In the genomic region with DNA sequence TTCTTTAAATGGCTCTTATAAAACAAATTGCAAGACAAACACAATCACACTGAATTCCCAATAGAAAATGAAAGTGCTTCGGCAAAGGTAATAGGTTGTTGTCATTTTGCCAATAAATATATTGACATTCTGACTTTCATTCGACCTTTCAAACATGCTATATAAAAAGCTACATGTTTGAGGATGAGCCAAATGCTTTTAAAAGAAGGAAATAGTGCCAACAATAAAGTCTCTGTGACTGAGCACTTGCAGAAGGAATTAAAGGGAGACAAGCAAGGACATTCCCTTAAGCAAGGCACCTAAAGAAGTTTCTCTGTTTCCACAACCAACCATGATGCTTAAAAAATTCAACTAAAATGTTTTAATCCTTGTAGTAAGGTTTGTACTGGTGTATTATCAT, we compare ENCODE assay signal across 1 cellular context.
TF ChIP-seq lines count a peak whose summit lies in the region.

No MANE protein-coding gene starts in this region.

TF ChIP-seq in HepG2, 621 proteins besides CTCF, POLR2A, EP300 and RAD21 (continued from another document):
- TF ChIP-seq, protein P1, sequence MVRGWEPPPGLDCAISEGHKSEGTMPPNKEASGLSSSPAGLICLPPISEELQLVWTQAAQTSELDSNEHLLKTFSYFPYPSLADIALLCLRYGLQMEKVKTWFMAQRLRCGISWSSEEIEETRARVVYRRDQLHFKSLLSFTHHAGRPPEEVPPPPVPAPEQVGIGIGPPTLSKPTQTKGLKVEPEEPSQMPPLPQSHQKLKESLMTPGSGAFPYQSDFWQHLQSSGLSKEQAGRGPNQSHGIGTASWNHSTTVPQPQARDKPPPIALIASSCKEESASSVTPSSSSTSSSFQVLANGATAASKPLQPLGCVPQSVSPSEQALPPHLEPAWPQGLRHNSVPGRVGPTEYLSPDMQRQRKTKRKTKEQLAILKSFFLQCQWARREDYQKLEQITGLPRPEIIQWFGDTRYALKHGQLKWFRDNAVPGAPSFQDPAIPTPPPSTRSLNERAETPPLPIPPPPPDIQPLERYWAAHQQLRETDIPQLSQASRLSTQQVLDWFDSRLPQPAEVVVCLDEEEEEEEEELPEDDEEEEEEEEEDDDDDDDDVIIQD (CRISPR knock-in tag; IDR thresholded peaks at IDR 0.05; ENCODE audit: low read depth) = no peak
- no peak for TF ChIP-seq ARNTL (CRISPR knock-in tag; IDR thresholded peaks at IDR 0.05)
- TF ChIP-seq ZNF567 (CRISPR knock-in tag; IDR thresholded peaks at IDR 0.05; ENCODE audit: borderline replicate concordance) = no peak
- TF ChIP-seq MXI1 (IDR thresholded peaks at IDR 0.05; ENCODE audit: borderline replicate concordance, low read depth, low read length) = no peak
- TF ChIP-seq, protein P2, sequence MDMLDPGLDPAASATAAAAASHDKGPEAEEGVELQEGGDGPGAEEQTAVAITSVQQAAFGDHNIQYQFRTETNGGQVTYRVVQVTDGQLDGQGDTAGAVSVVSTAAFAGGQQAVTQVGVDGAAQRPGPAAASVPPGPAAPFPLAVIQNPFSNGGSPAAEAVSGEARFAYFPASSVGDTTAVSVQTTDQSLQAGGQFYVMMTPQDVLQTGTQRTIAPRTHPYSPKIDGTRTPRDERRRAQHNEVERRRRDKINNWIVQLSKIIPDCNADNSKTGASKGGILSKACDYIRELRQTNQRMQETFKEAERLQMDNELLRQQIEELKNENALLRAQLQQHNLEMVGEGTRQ (IDR thresholded peaks at IDR 0.05; ENCODE audit: low read depth, low read length) = no peak
- TF ChIP-seq, protein P2 (CRISPR knock-in tag; IDR thresholded peaks at IDR 0.05; ENCODE audit: borderline replicate concordance) = no peak
- TF ChIP-seq MATR3 (CRISPR knock-in tag; IDR thresholded peaks at IDR 0.05) = no peak
